ENCODE assay signal across 11 cellular contexts in genomic region chr15:101244889-101245668, GRCh38. TPM values are rescaled to one million over a fixed set of nuclear protein-coding genes. Genes with fewer than 3 reads are reported as not detected.
DNase-seq lines count a peak whose midpoint lies in the region; ATAC-seq and TF ChIP-seq lines count a peak whose summit lies in the region.
"Had no signal": no experiment of that assay in that cellular context is flagged by ENCODE, and none has a peak within 500 bp of the region (broad histone marks: within the 10 kb centered on the region; RNA-seq: fewer than 3 reads in every experiment).

No MANE protein-coding gene starts in this region.

- TF ChIP-seq POLR2A in heart left ventricle (IDR thresholded peaks at IDR 0.05) = no peak

- H3K27ac ChIP-seq in right atrium auricular region = peak overlapping the region; percentile 16 to 40
- peak overlapping the region in 1 of 12 donors; percentile 70 for H3K27ac ChIP-seq in heart left ventricle

- DNase-seq in right atrium auricular region (ENCODE audit: low spot score) (no peak), heart left ventricle (no peak), type B pancreatic cell (ENCODE audit: extremely low spot score, unreplicated experiment) (no peak), GF-D8 (lab: John Stamatoyannopoulos, UW) (no peak)
- no peak for DNase-seq in activated CD4-positive, alpha-beta memory T cell treated with anti-CD3 and anti-CD28 coated beads for 36 hours
- DNase-seq: activated effector memory CD4-positive, alpha-beta T cell treated with anti-CD3 and anti-CD28 coated beads, Interleukin-2, amount 50 U/mL, for 16 hours; cortex of kidney; T-helper 9 cell had no signal

- TF ChIP-seq CTCF in right atrium auricular region (IDR thresholded peaks at IDR 0.05) = no peak
- TF ChIP-seq CTCF in heart left ventricle (IDR thresholded peaks at IDR 0.05) = no peak
- no peak for TF ChIP-seq CTCF in type B pancreatic cell (conservative IDR thresholded peaks at IDR 0.05)

- peaks cover 15% of the 10 kb centered on the region for H3K36me3 Mint-ChIP-seq in activated CD4-positive, alpha-beta memory T cell treated with anti-CD3 and anti-CD28 coated beads for 36 hours
- H3K36me3 Mint-ChIP-seq in type B pancreatic cell = peaks cover 20% of the 10 kb centered on the region

- H3K27me3 ChIP-seq in right atrium auricular region (no peaks in the 10 kb centered on the region), heart left ventricle (no peaks in the 10 kb centered on the region), iPS-15b (ENCODE audit: control insufficient read depth, insufficient read depth, low read length) (no peaks in the 10 kb centered on the region)

- CTCF ChIA-PET in activated CD4-positive, alpha-beta memory T cell treated with anti-CD3 and anti-CD28 coated beads for 36 hours (lab: Charles Lee) = interaction anchor here (0.9 to 4.5 kb wide), 7 partner anchors 34 to 230 kb away, joined by 3 to 13 read pairs (median 3); no protein-coding TSS in a partner anchor

- intact Hi-C loops in heart left ventricle (cut with DNase I) = loop anchor here in 8 of 10 donors (5.0 to 10.0 kb wide), 7 partner anchors 38 to 78 kb away; no protein-coding TSS in a partner anchor
- intact Hi-C loops in activated CD4-positive, alpha-beta memory T cell treated with anti-CD3 and anti-CD28 coated beads for 36 hours (cut with micrococcal nuclease) = loop anchor here (2.0 kb wide), 1 partner anchor 642 kb away; the partner anchor contains the start of genes ASB7 and LINS1

- WGBS in heart left ventricle, 4 donors = 89 to 92% (median 90%) methylated on average over 14 of the region's 14 CpGs

- H3K9ac ChIP-seq in iPS-15b (ENCODE audit: low read depth, low read length) = peak overlapping the region; percentile 58

- POLR2A ChIA-PET in activated CD4-positive, alpha-beta memory T cell treated with anti-CD3 and anti-CD28 coated beads for 36 hours (lab: Charles Lee) = interaction anchor here (0.5 to 6.5 kb wide), 3 partner anchors 17 to 57 kb away, joined by 3 to 44 read pairs (median 4); no protein-coding TSS in a partner anchor

- no peaks in the 10 kb centered on the region for H3K9me3 ChIP-seq in right atrium auricular region
- H3K9me3 ChIP-seq in heart left ventricle = no peaks in the 10 kb centered on the region
- no peaks in the 10 kb centered on the region for H3K9me3 ChIP-seq in iPS-15b (ENCODE audit: control insufficient read depth, insufficient read depth, low read length)

- H3K4me3 ChIP-seq in right atrium auricular region = no peak overlapping the region
- H3K4me3 ChIP-seq in heart left ventricle = no peak overlapping the region
- H3K4me3 ChIP-seq in iPS-15b (ENCODE audit: low read depth, low read length) = no peak overlapping the region

- peak overlapping the region; percentile 42 for H3K27ac Mint-ChIP-seq in activated CD4-positive, alpha-beta memory T cell treated with anti-CD3 and anti-CD28 coated beads for 36 hours
- H3K27ac Mint-ChIP-seq in type B pancreatic cell = no peak overlapping the region

- no peak for ATAC-seq in heart left ventricle
- no peak for ATAC-seq in HG03469 (IDR thresholded peaks at IDR 0.05; ENCODE audit: unreplicated experiment)
- ATAC-seq in HG02938 (IDR thresholded peaks at IDR 0.05; ENCODE audit: unreplicated experiment) = no peak

- H3K9me3 Mint-ChIP-seq in activated CD4-positive, alpha-beta memory T cell treated with anti-CD3 and anti-CD28 coated beads for 36 hours = no peaks in the 10 kb centered on the region
- H3K9me3 Mint-ChIP-seq in type B pancreatic cell = no peaks in the 10 kb centered on the region

- H3K36me3 ChIP-seq in right atrium auricular region (no peaks in the 10 kb centered on the region), heart left ventricle (peaks cover 0 to 20% (median 4%) of the 10 kb centered on the region in 9 donors), iPS-15b (ENCODE audit: control insufficient read depth, insufficient read depth, low read length) (peaks cover 8% of the 10 kb centered on the region)

- peak overlapping the region; percentile 10 for H3K4me3 Mint-ChIP-seq in activated CD4-positive, alpha-beta memory T cell treated with anti-CD3 and anti-CD28 coated beads for 36 hours
- H3K4me3 Mint-ChIP-seq in type B pancreatic cell = peak overlapping the region; percentile 2

- no peaks in the 10 kb centered on the region for H3K27me3 Mint-ChIP-seq in activated CD4-positive, alpha-beta memory T cell treated with anti-CD3 and anti-CD28 coated beads for 36 hours
- no peaks in the 10 kb centered on the region for H3K27me3 Mint-ChIP-seq in type B pancreatic cell

- H3K4me1 ChIP-seq in right atrium auricular region (peaks cover 0 to 97% of the 10 kb centered on the region in 2 donors), heart left ventricle (peaks cover 0 to 100% (median 81%) of the 10 kb centered on the region in 12 donors), iPS-15b (ENCODE audit: control insufficient read depth, insufficient read depth, low read length) (peaks cover 32% of the 10 kb centered on the region)

- peaks cover 86% of the 10 kb centered on the region for H3K4me1 Mint-ChIP-seq in activated CD4-positive, alpha-beta memory T cell treated with anti-CD3 and anti-CD28 coated beads for 36 hours (ENCODE audit: low read depth)
- H3K4me1 Mint-ChIP-seq in type B pancreatic cell (ENCODE audit: unreplicated experiment) = peaks cover 65% of the 10 kb centered on the region

RNA-seq across cellular contexts. Expression of gene CHSY1, which starts 6.8 kb away (rescaled TPM):
- total RNA-seq in right atrium auricular region (10 to 100 TPM; 23.1 to 26.1 TPM), heart left ventricle (10 to 100 TPM in 7 of 9 donors, 1 to 10 TPM in 2; 8.7 to 41.3 (median 11.1) TPM), type B pancreatic cell (ENCODE audit: low replicate concordance) (18.4 and 43.0 TPM in 2 replicates)
- 1 to 10 TPM; 5.6 to 8.7 TPM for polyA plus RNA-seq in heart left ventricle
- 10 to 100 TPM; 34.8 to 36.3 TPM for total RNA-seq in activated CD4-positive, alpha-beta memory T cell treated with anti-CD3 and anti-CD28 coated beads for 36 hours

RNA-seq across cellular contexts. Expression of gene SELENOS, which starts 32.2 kb away (rescaled TPM):
- total RNA-seq in right atrium auricular region (10 to 100 TPM; 52.4 to 60.6 TPM), heart left ventricle (10 to 100 TPM; 38.7 to 72.4 (median 47.5) TPM), type B pancreatic cell (ENCODE audit: low replicate concordance) (47.2 and 74.3 TPM in 2 replicates)
- polyA plus RNA-seq in heart left ventricle = 100 to 1,000 TPM in 1 of 2 donors, 10 to 100 TPM in 1; 52.5 to 209 TPM
- 10 to 100 TPM; 30.9 to 31.7 TPM for total RNA-seq in activated CD4-positive, alpha-beta memory T cell treated with anti-CD3 and anti-CD28 coated beads for 36 hours

RNA-seq across cellular contexts. Expression of gene SNRPA1, which starts 50.0 kb away (rescaled TPM):
- total RNA-seq in right atrium auricular region (10 to 100 TPM; 21.4 to 24.9 TPM), heart left ventricle (10 to 100 TPM; 17.6 to 44.3 (median 28.6) TPM), type B pancreatic cell (ENCODE audit: low replicate concordance) (72.6 and 80.3 TPM in 2 replicates)
- polyA plus RNA-seq in heart left ventricle = 10 to 100 TPM; 30.2 to 57.8 TPM
- 100 to 1,000 TPM; 167 to 173 TPM for total RNA-seq in activated CD4-positive, alpha-beta memory T cell treated with anti-CD3 and anti-CD28 coated beads for 36 hours
